In genomic region chr3:71260782-71261181, GRCh38 we compare ENCODE assay signal across 32 cellular contexts.
A peak's percentile ranks its signal among the peaks of the same experiment; 100 is the strongest.
DNase-seq lines count a peak whose midpoint lies in the region; ATAC-seq lines count a peak whose summit lies in the region.
"Had no signal": no experiment of that assay in that cellular context is flagged by ENCODE, and none has a peak within 500 bp of the region (broad histone marks: within the 10 kb centered on the region; RNA-seq: fewer than 3 reads in every experiment).

No MANE protein-coding gene starts in this region.

- peak; percentile 64 for ATAC-seq in GM18873 (IDR thresholded peaks at IDR 0.05; ENCODE audit: low FRiP score, unreplicated experiment)
- ATAC-seq in GM19467 (IDR thresholded peaks at IDR 0.05; ENCODE audit: unreplicated experiment), result peak; percentile 66
- peak; percentile 69 for ATAC-seq in HG02943 (IDR thresholded peaks at IDR 0.05; ENCODE audit: low read depth, unreplicated experiment)
- ATAC-seq: gastroesophageal sphincter, mucosa of descending colon, natural killer cell had no signal

- peak; percentile 42 for DNase-seq in germinal center (ENCODE audit: low spot score)
- DNase-seq in 8988T, result no peak
- no peak for DNase-seq in NCI-H446 treated with DMSO at 0.1 percent for 48 hours (lab: John Stamatoyannopoulos, UW)
- no peak for DNase-seq in activated naive CD4-positive, alpha-beta T cell treated with anti-CD3 and anti-CD28 coated beads, Interleukin-2, amount 50 U/mL, for 16 hours
- DNase-seq in cortex of kidney (lab: John Stamatoyannopoulos, UW), result no peak
- DNase-seq: ACHN; activated CD4-positive, alpha-beta T cell treated with anti-CD3 and anti-CD28 coated beads for 48 hours; activated CD8-positive, alpha-beta memory T cell treated with anti-CD3 and anti-CD28 coated beads for 24 hours; activated effector memory CD4-positive, alpha-beta T cell treated with Interleukin-2 at 50 U/mL for 16 hours; activated naive CD8-positive, alpha-beta T cell treated with anti-CD3 and anti-CD28 coated beads, Interleukin-2, amount 10 ng/mL, durations not matched to agents 7 days and 5 days; activated T-cell treated with anti-CD3 and anti-CD28 coated beads for 4 hours; aorta; EL; GM23248; hippocampal formation; mucosa of descending colon; natural killer cell; NCI-H1417 treated with DMSO at 0.1 percent for 48 hours; NCI-H2029 treated with DMSO at 0.1 percent for 48 hours; NCI-H226; NCI-H748 treated with DMSO at 0.1 percent for 48 hours; Peyer's patch; SHP77; sigmoid colon; stimulated activated CD4-positive, alpha-beta T cell treated with anti-CD3 and anti-CD28 coated beads, Interleukin-12 subunit alpha, Interleukin-12 subunit beta, amount 100 ng/mL, for 4 hours; stimulated activated CD4-positive, alpha-beta T cell treated with anti-CD3 and anti-CD28 coated beads, Interleukin-4, amount 100 ng/mL, for 1 hour; tibial artery; WERI-Rb-1 had no signal
